23 cellular contexts compared by ENCODE assay signal in the genomic region with DNA sequence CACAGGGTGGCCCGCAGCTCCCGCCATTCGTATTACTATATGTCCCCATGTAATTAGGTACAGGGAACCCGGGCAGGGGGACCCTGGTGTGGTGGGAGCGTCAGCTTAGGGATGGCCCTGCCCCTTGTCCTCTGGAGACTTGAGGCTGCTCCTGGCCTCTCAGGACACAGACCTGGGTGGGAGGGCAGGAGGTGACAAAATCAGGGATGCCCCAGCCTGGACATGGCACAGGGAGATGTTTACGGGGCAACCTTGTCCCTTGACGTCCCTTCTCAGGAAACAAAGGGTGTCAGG. TPM values are rescaled to one million over a fixed set of nuclear protein-coding genes. Genes with fewer than 3 reads are reported as not detected.
DNase-seq lines count a peak whose midpoint lies in the region; ATAC-seq, FAIRE-seq and TF ChIP-seq lines count a peak whose summit lies in the region.
"Had no signal": no experiment of that assay in that cellular context is flagged by ENCODE, and none has a peak within 500 bp of the region (broad histone marks: within the 10 kb centered on the region; RNA-seq: fewer than 3 reads in every experiment).

No MANE protein-coding gene starts in this region.

- no peak for TF ChIP-seq EP300 in H1 (IDR thresholded peaks at IDR 0.05; ENCODE audit: borderline replicate concordance in 1 of 2, low read depth in 2 of 2, low read length in 2 of 2)

- WGBS in H1 (ENCODE audit: extremely low coverage in 1 of 2, insufficient coverage in 1 of 2, insufficient read length in 1 of 2, insufficient replicate concordance in 2 of 2, low coverage in 1 of 2, low lambda C conversion rate in 2 of 2, missing lambda C conversion rate in 1 of 2), 2 experiments: 84% methylated on average over 7 of the region's 7 CpGs; no CpG with 5 or more reads in 1 of the 2 experiments
- no CpG with 5 or more reads among the region's 7 CpGs for WGBS in neuronal stem cell (ENCODE audit: extremely low coverage in 2 of 2, insufficient read length in 2 of 2, insufficient replicate concordance in 1 of 2), 2 donors

- H3K23me2 ChIP-seq in H1 (ENCODE audit: low read depth, low read length): peaks cover 2% of the 10 kb centered on the region; the same call in 1 of the 2 replicates

- no peak for TF ChIP-seq RAD21 in H1 (IDR thresholded peaks at IDR 0.05 in 1 of 2, conservative IDR thresholded peaks at IDR 0.05 in 1 of 2; ENCODE audit: low read depth in 2 of 2, low read length in 2 of 2)

- no peaks in the 10 kb centered on the region for H3K36me3 ChIP-seq in H1 (ENCODE audit: control insufficient read depth in 2 of 4, insufficient read depth in 4 of 4, low read length in 3 of 4)
- no peaks in the 10 kb centered on the region for H3K36me3 ChIP-seq in neuronal stem cell (replicated peaks in 1 of 2; ENCODE audit: control insufficient read depth in 2 of 2, insufficient read depth in 2 of 2, low read length in 2 of 2)
- H3K36me3 ChIP-seq in upper lobe of right lung: no peaks in the 10 kb centered on the region
- H3K36me3 ChIP-seq: HAP-1 had no signal

- H3K14ac ChIP-seq in H1 (ENCODE audit: insufficient read length) (no peak overlapping the region), neuronal stem cell (ENCODE audit: low read length) (no peak overlapping the region)

- H2BK120ac ChIP-seq in H1 (replicated peaks; ENCODE audit: low read depth, low read length) (no peak overlapping the region), neuronal stem cell (ENCODE audit: low read depth, low read length) (no peak overlapping the region)

- intact Hi-C loops in upper lobe of right lung (cut with DNase I): no loop called here

- no peak overlapping the region for H4K5ac ChIP-seq in H1 (ENCODE audit: insufficient read length, low read depth, low read length)

- no peaks in the 10 kb centered on the region for H3K79me2 ChIP-seq in H1 (ENCODE audit: control insufficient read depth in 1 of 2, insufficient read depth in 2 of 2, low read length in 2 of 2)

- CTCF ChIA-PET in H1 (lab: Charles Lee; ENCODE audit: partially characterized antibody): interaction anchor here (0.6 to 3.7 kb wide), 8 partner anchors 11 to 94 kb away, joined by 3 to 16 read pairs (median 4); no protein-coding TSS in a partner anchor

- no peak overlapping the region for H2BK15ac ChIP-seq in H1 (ENCODE audit: low read length)
- H2BK15ac ChIP-seq in neuronal stem cell (ENCODE audit: low read length): no peak overlapping the region

- H3K4me3 ChIP-seq in H1 (ENCODE audit: extremely low read depth in 1 of 4, insufficient read depth in 2 of 4, low read depth in 3 of 4, low read length in 4 of 4) (no peak overlapping the region), neuronal stem cell (ENCODE audit: low read length in 2 of 2) (no peak overlapping the region), upper lobe of right lung (no peak overlapping the region)
- H3K4me3 ChIP-seq: GM23248, HAP-1 had no signal

- no peak overlapping the region for H3K23ac ChIP-seq in H1 (ENCODE audit: insufficient read length)
- no peak overlapping the region for H3K23ac ChIP-seq in neuronal stem cell (ENCODE audit: low read depth, low read length, poor library complexity)

- H2BK12ac ChIP-seq in H1 (ENCODE audit: low read depth, low read length) (0 out of 2 replicates have a peak overlapping the region, but pooled peaks have one; percentile 75), neuronal stem cell (ENCODE audit: low read length) (peak overlapping the region; percentile 35)

- H3K27me3 ChIP-seq in H1 (replicated peaks in 1 of 4; ENCODE audit: control insufficient read depth in 3 of 4, extremely low read depth in 1 of 4, insufficient read depth in 3 of 4, low read length in 3 of 4) (peaks cover 0 to 4% (median 1%) of the 10 kb centered on the region in 4 experiments; a peak in 3 of 7 replicates), neuronal stem cell (ENCODE audit: control insufficient read depth in 3 of 3, insufficient read depth in 3 of 3, low read depth in 1 of 3, low read length in 3 of 3) (peaks cover 0 to 40% (median 0%) of the 10 kb centered on the region in 3 experiments), upper lobe of right lung (peaks cover 9% of the 10 kb centered on the region)

- POLR2A ChIA-PET in H1 (lab: Charles Lee; ENCODE audit: partially characterized antibody): interaction anchor here (0.7 to 0.9 kb wide), 5 partner anchors 8 to 182 kb away, joined by 3 read pairs; partner anchors contain the start of gene MARCHF6

- TF ChIP-seq CTCF in H1 (IDR thresholded peaks at IDR 0.05; ENCODE audit: control extremely low read depth in 1 of 3, insufficient read depth in 1 of 3, low read depth in 1 of 3, low read length in 3 of 3): no peak
- no peak for TF ChIP-seq CTCF in upper lobe of right lung (IDR thresholded peaks at IDR 0.05)

- H3K4me2 ChIP-seq in H1 (ENCODE audit: insufficient read depth in 1 of 2, low read depth in 2 of 2, low read length in 2 of 2): no peak overlapping the region
- H3K4me2 ChIP-seq in neuronal stem cell (ENCODE audit: insufficient read depth, low read length, poor library complexity, severe bottlenecking): no peak overlapping the region

- H3K9me3 ChIP-seq in H1 (ENCODE audit: insufficient read depth in 2 of 2, low read depth in 1 of 2, low read length in 1 of 2) (no peaks in the 10 kb centered on the region), neuronal stem cell (replicated peaks in 1 of 2; ENCODE audit: control insufficient read depth in 2 of 2, insufficient read depth in 1 of 2, low read depth in 1 of 2, low read length in 2 of 2) (peaks cover 1 to 7% of the 10 kb centered on the region in 2 donors), upper lobe of right lung (no peaks in the 10 kb centered on the region)
- H3K9me3 ChIP-seq: HAP-1 had no signal

- no peak for FAIRE-seq in H1 (lab: Jason Lieb, UNC)
- FAIRE-seq: GM12891 had no signal

- no peak overlapping the region for H3K9ac ChIP-seq in H1 (replicated peaks in 1 of 4; ENCODE audit: extremely low read depth in 1 of 4, low read depth in 3 of 4, low read length in 3 of 4)
- H3K9ac ChIP-seq in neuronal stem cell (ENCODE audit: low read depth, low read length, poor library complexity): no peak overlapping the region
- H3K9ac ChIP-seq: GM23248 had no signal

- H3K79me1 ChIP-seq in H1 (ENCODE audit: low read depth, low read length): no peaks in the 10 kb centered on the region
- H3K79me1 ChIP-seq in neuronal stem cell (ENCODE audit: low read depth, low read length): no peaks in the 10 kb centered on the region

- ATAC-seq in upper lobe of right lung (no peak), HG03457 (IDR thresholded peaks at IDR 0.05; ENCODE audit: unreplicated experiment) (no peak), HG03045 (IDR thresholded peaks at IDR 0.05; ENCODE audit: unreplicated experiment) (no peak)
- ATAC-seq: SK-N-SH treated with all-trans-retinoic acid at 6 μM for 48 hours had no signal

- H3K27ac ChIP-seq in H1 (ENCODE audit: low read depth, low read length): no peak overlapping the region
- H3K27ac ChIP-seq in neuronal stem cell (replicated peaks; ENCODE audit: low read length): no peak overlapping the region
- H3K27ac ChIP-seq in upper lobe of right lung: no peak overlapping the region
- H3K27ac ChIP-seq: 22Rv1, GM23248 had no signal

- TF ChIP-seq POLR2A in H1 (IDR thresholded peaks at IDR 0.05; ENCODE audit: control extremely low read depth in 1 of 2, low read depth in 2 of 2, low read length in 2 of 2): no peak

- DNase-seq in activated effector memory CD4-positive, alpha-beta T cell treated with anti-CD3 and anti-CD28 coated beads, Interleukin-2, amount 50 U/mL, for 16 hours: peak; percentile 38
- DNase-seq in activated effector memory CD4-positive, alpha-beta T cell treated with Interleukin-2 at 50 U/mL for 16 hours: no peak
- no peak for DNase-seq in H1 (ENCODE audit: low read depth in 1 of 2, low spot score in 2 of 2)
- DNase-seq in neuronal stem cell (ENCODE audit: low spot score): no peak
- DNase-seq in upper lobe of right lung: peak; percentile 26
- DNase-seq in NCI-H187 treated with DMSO at 0.1 percent for 48 hours (lab: John Stamatoyannopoulos, UW): no peak
- DNase-seq: ACHN; C1 segment of cervical spinal cord; Calu3; CD8-positive, alpha-beta memory T cell; DMS153; GM23248; Karpas-422; MV-4-11; NCI-H1105 treated with DMSO at 0.1 percent for 48 hours; NCI-H2081 treated with DMSO at 0.1 percent for 48 hours; NK-92 treated with Interleukin-12 subunit alpha and Interleukin-12 subunit beta, amount 100 ng/mL, for 24 hours had no signal

- H3K4ac ChIP-seq in H1 (replicated peaks; ENCODE audit: insufficient read length, low read depth, low read length) (no peak overlapping the region), neuronal stem cell (ENCODE audit: low read length) (no peak overlapping the region)

- H2BK20ac ChIP-seq in H1 (ENCODE audit: low read length): no peak overlapping the region

- peak overlapping the region; percentile 48; the same call in 1 of the 2 replicates for H3K18ac ChIP-seq in H1 (ENCODE audit: extremely low read depth, low read length)
- peak overlapping the region; percentile 76 for H3K18ac ChIP-seq in neuronal stem cell (ENCODE audit: low read length)

- no peak overlapping the region for H2AFZ ChIP-seq in H1 (ENCODE audit: low read length)
- no peak overlapping the region for H2AFZ ChIP-seq in neuronal stem cell (ENCODE audit: low read length)
- H2AFZ ChIP-seq: GM23248 had no signal

- H2BK5ac ChIP-seq in H1 (ENCODE audit: low read depth, low read length): no peak overlapping the region
- no peak overlapping the region for H2BK5ac ChIP-seq in neuronal stem cell (ENCODE audit: low read length)

- no peak overlapping the region for H3K56ac ChIP-seq in H1 (replicated peaks; ENCODE audit: insufficient read length, low read depth, low read length)

- H3K4me1 ChIP-seq in H1 (replicated peaks in 1 of 4; ENCODE audit: control insufficient read depth in 3 of 4, insufficient read depth in 4 of 4, low read length in 3 of 4) (no peaks in the 10 kb centered on the region; a peak in 2 of 7 replicates), neuronal stem cell (ENCODE audit: control insufficient read depth in 2 of 2, insufficient read depth in 1 of 2, low read depth in 1 of 2, low read length in 2 of 2) (peaks cover 2 to 9% of the 10 kb centered on the region in 2 donors), upper lobe of right lung (peaks cover 21% of the 10 kb centered on the region)
- H3K4me1 ChIP-seq: HAP-1 had no signal

- H4K91ac ChIP-seq in H1 (replicated peaks; ENCODE audit: insufficient read length, low read length): no peak overlapping the region
- H4K91ac ChIP-seq in neuronal stem cell (ENCODE audit: low read depth, low read length, poor library complexity): no peak overlapping the region

- H4K8ac ChIP-seq in H1 (ENCODE audit: extremely low read depth, insufficient read depth, low read length) (0 out of 2 replicates have a peak overlapping the region, but pooled peaks have one; percentile 25), neuronal stem cell (ENCODE audit: low read depth, low read length) (no peak overlapping the region)

- H2AK5ac ChIP-seq in H1 (ENCODE audit: low read depth, low read length): no peak overlapping the region
- H2AK5ac ChIP-seq in neuronal stem cell (ENCODE audit: low read depth, low read length): peak overlapping the region; percentile 27

- H4K20me1 ChIP-seq in H1 (replicated peaks in 1 of 2; ENCODE audit: control insufficient read depth in 1 of 2, insufficient read depth in 2 of 2, low read length in 2 of 2): peaks cover 0 to 2% of the 10 kb centered on the region in 2 experiments

RNA-seq across cellular contexts. Expression of gene ANKRD33B, which starts 28.7 kb away (rescaled TPM):
- 20.5 and 20.6 TPM in 2 replicates for total RNA-seq in H1 (2021; fragmentation: NEBNext Ultra II Directional; extraction: Animal tissue kit (Norgen Biotek cat#: 25700))
- 6.9 and 7.1 TPM in 2 replicates for polyA plus RNA-seq in H1 (2011; rRNA removed)
- 5.4 TPM for polyA plus RNA-seq in H1 (2011; cell fraction: cytosol; rRNA removed)
- polyA plus RNA-seq in H1 (2011; cell fraction: nucleus; rRNA removed): 10.9 TPM
- polyA plus RNA-seq in H1 (2012, experiment 1 of 2): 8.6 to 11.9 TPM (median 11.1 TPM) in 4 replicates
- 2.7 TPM for polyA plus RNA-seq in H1 (2012, experiment 2 of 2)
- polyA plus RNA-seq in H1 (2013, experiment 1 of 2): 6.4 TPM
- polyA plus RNA-seq in H1 (2013, experiment 2 of 2): 6.4 TPM
- 25.2 and 26.2 TPM in 2 replicates for polyA minus RNA-seq in H1 (2011; rRNA and poly(A)+ RNA removed)
- polyA minus RNA-seq in H1 (2011; cell fraction: cytosol; rRNA and poly(A)+ RNA removed): 16.0 TPM
- 15.9 TPM for polyA minus RNA-seq in H1 (2011; cell fraction: nucleus; rRNA and poly(A)+ RNA removed)
- 4.1 TPM for polyA plus RNA-seq in neuronal stem cell (2013, experiment 1 of 2)
- polyA plus RNA-seq in neuronal stem cell (2013, experiment 2 of 2): 4.5 TPM
- 6.1 TPM for total RNA-seq in upper lobe of right lung

Comparison
In these comparisons a context has a peak if more than half of its experiments do, and no peak if none do; other contexts are left out.
1. DNase-seq: peak in activated effector memory CD4-positive, alpha-beta T cell treated with anti-CD3 and anti-CD28 coated beads, Interleukin-2, amount 50 U/mL, for 16 hours (single experiment) and upper lobe of right lung (single experiment); none in activated effector memory CD4-positive, alpha-beta T cell treated with Interleukin-2 at 50 U/mL for 16 hours (single experiment), H1 (0 of 2), neuronal stem cell (single experiment) and NCI-H187 treated with DMSO at 0.1 percent for 48 hours (single experiment).